In the genomic region with DNA sequence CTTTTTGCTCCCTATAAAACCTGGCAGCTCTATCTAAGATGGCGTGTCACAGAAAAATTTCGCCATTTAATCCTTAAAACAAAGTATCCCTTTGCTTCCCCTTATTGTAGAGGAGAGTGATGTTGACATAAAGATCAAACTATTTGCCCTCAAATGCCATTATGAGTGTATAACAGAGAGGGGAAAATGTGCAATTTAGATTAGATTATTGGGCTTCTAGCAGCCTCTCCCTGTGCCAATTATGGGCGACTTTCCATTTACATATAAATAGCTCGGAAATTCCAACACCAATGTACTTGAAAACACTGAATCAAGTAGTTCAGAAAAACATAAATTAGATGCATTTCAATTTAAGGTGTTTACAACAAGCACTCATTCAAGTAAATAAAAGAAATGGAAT, we compare ENCODE assay signal across 1 cellular context.
TF ChIP-seq lines count a peak whose summit lies in the region.

No MANE protein-coding gene starts in this region.

TF ChIP-seq in H1, 55 proteins besides CTCF, POLR2A, EP300 and RAD21 (continued from another document):
- TF ChIP-seq MAFK (IDR thresholded peaks at IDR 0.05; ENCODE audit: low read depth, low read length) = no peak
- TF ChIP-seq HDAC2 (IDR thresholded peaks at IDR 0.05; ENCODE audit: borderline replicate concordance in 1 of 2, low read depth in 2 of 2, low read length in 2 of 2) = no peak
- TF ChIP-seq, protein P1, sequence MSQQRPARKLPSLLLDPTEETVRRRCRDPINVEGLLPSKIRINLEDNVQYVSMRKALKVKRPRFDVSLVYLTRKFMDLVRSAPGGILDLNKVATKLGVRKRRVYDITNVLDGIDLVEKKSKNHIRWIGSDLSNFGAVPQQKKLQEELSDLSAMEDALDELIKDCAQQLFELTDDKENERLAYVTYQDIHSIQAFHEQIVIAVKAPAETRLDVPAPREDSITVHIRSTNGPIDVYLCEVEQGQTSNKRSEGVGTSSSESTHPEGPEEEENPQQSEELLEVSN (IDR thresholded peaks at IDR 0.05) = no peak
- no peak for TF ChIP-seq NANOG (IDR thresholded peaks at IDR 0.05; ENCODE audit: insufficient read depth, low read depth, low read length, poor library complexity, severe bottlenecking)
- no peak for TF ChIP-seq EGR1 (IDR thresholded peaks at IDR 0.05; ENCODE audit: borderline replicate concordance, low read depth, low read length)
- no peak for TF ChIP-seq CTBP2 (IDR thresholded peaks at IDR 0.05; ENCODE audit: borderline replicate concordance, insufficient read depth, insufficient read length, low read length)
